Comparison of ENCODE assay signal across 12 cellular contexts in the genomic region with DNA sequence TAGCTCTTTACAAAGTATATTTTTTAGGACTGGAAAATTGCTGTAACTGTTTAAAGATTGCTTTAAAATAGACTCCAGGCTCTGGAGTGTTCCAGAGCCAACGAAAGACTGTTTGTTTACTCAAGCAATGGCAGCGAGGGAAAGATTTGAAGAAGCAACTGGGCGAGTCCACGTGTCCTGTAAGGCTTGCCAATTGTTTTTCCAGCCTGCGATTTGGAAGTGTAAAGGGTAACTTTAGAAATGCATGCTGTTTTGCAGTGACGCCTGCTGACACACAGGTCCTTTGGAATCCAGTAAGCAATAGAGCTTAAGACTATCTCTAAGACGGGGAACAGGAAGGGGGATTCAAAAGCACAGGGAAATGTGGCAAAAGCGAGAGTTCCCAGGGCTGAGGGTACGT. TPM values are rescaled to one million over a fixed set of nuclear protein-coding genes. Genes with fewer than 3 reads are reported as not detected.
DNase-seq lines count a peak whose midpoint lies in the region; ATAC-seq and TF ChIP-seq lines count a peak whose summit lies in the region.
"Had no signal": no experiment of that assay in that cellular context is flagged by ENCODE, and none has a peak within 500 bp of the region (broad histone marks: within the 10 kb centered on the region; RNA-seq: fewer than 3 reads in every experiment).

No MANE protein-coding gene starts in this region.

- no peak overlapping the region for H3K27ac ChIP-seq in SJCRH30
- peak overlapping the region; percentile 12 to 88 (median 64) for H3K27ac ChIP-seq in heart left ventricle
- H3K27ac ChIP-seq: BLaER1 treated with 17β-estradiol and CSF1 and Interleukin-3, amounts not matched to agents 10 nM and 100 nM; foreskin keratinocyte had no signal

- no peak for DNase-seq in Caco-2
- peak; percentile 38 to 65 for DNase-seq in SJCRH30
- DNase-seq in heart left ventricle: peak in 2 of 5 donors; percentile 41 to 48
- no peak for DNase-seq in osteocyte (ENCODE audit: extremely low spot score, unreplicated experiment)
- no peak for DNase-seq in activated gamma-delta T cell (lab: John Stamatoyannopoulos, UW)
- DNase-seq in HK-2 (ENCODE audit: unreplicated experiment): no peak
- no peak for DNase-seq in ACHN
- DNase-seq: foreskin keratinocyte had no signal

- H3K4me3 Mint-ChIP-seq in Caco-2 (ENCODE audit: unreplicated experiment): peak overlapping the region; percentile 10
- H3K4me3 Mint-ChIP-seq in osteocyte (ENCODE audit: unreplicated experiment): peak overlapping the region; percentile 0
- H3K4me3 Mint-ChIP-seq: activated naive CD4-positive, alpha-beta T cell treated with anti-CD3 and anti-CD28 coated beads, Interleukin-2, amount 50 U/mL, for 24 hours had no signal

- H3K9me3 ChIP-seq in Caco-2: no peaks in the 10 kb centered on the region
- H3K9me3 ChIP-seq in SJCRH30 (replicated peaks): no peaks in the 10 kb centered on the region
- H3K9me3 ChIP-seq in heart left ventricle: no peaks in the 10 kb centered on the region
- H3K9me3 ChIP-seq: BLaER1 treated with 17β-estradiol and CSF1 and Interleukin-3, amounts not matched to agents 10 nM and 100 nM had no signal

- H3K9me3 Mint-ChIP-seq in Caco-2 (ENCODE audit: unreplicated experiment): no peaks in the 10 kb centered on the region
- no peaks in the 10 kb centered on the region for H3K9me3 Mint-ChIP-seq in osteocyte (ENCODE audit: unreplicated experiment)
- H3K9me3 Mint-ChIP-seq: activated naive CD4-positive, alpha-beta T cell treated with anti-CD3 and anti-CD28 coated beads, Interleukin-2, amount 50 U/mL, for 24 hours; neural crest cell had no signal

- H3K27me3 ChIP-seq in Caco-2 (replicated peaks; ENCODE audit: control insufficient read depth, insufficient read depth, low read length) (no peaks in the 10 kb centered on the region), SJCRH30 (no peaks in the 10 kb centered on the region), heart left ventricle (no peaks in the 10 kb centered on the region)
- H3K27me3 ChIP-seq: BLaER1 treated with 17β-estradiol and CSF1 and Interleukin-3, amounts not matched to agents 10 nM and 100 nM had no signal

- in situ Hi-C loops in ACHN (cut with HindIII; ENCODE audit: low pct_ligation_motif_present, low pct_unique_long_range_greater_than_20kb, low sequenced_read_pairs): no loop called here

- POLR2A ChIA-PET in Caco-2 (lab: Charles Lee): interaction anchor here (0.7 to 1.0 kb wide), 2 partner anchors 24 to 26 kb away, joined by 3 read pairs; no protein-coding TSS in a partner anchor

- H3K27ac Mint-ChIP-seq in Caco-2 (ENCODE audit: unreplicated experiment): peak overlapping the region; percentile 33
- H3K27ac Mint-ChIP-seq in osteocyte (ENCODE audit: unreplicated experiment): peak overlapping the region; percentile 76

- no peaks in the 10 kb centered on the region for H3K36me3 ChIP-seq in Caco-2 (ENCODE audit: control insufficient read depth, insufficient read depth, low read length)
- no peaks in the 10 kb centered on the region for H3K36me3 ChIP-seq in SJCRH30
- H3K36me3 ChIP-seq in heart left ventricle: no peaks in the 10 kb centered on the region
- H3K36me3 ChIP-seq: BLaER1 treated with 17β-estradiol and CSF1 and Interleukin-3, amounts not matched to agents 10 nM and 100 nM had no signal

- CTCF ChIA-PET in Caco-2 (lab: Charles Lee): interaction anchor here (1.4 kb wide), 1 partner anchor 68 kb away, joined by 10 read pairs; no protein-coding TSS in a partner anchor

- H3K4me1 ChIP-seq in Caco-2: peaks cover 14% of the 10 kb centered on the region
- peaks cover 7% of the 10 kb centered on the region for H3K4me1 ChIP-seq in SJCRH30
- H3K4me1 ChIP-seq in heart left ventricle: peaks cover 0 to 40% (median 18%) of the 10 kb centered on the region in 12 donors
- H3K4me1 ChIP-seq: BLaER1 treated with 17β-estradiol and CSF1 and Interleukin-3, amounts not matched to agents 10 nM and 100 nM; foreskin keratinocyte had no signal

- ATAC-seq in heart left ventricle (peak; percentile 53 to 74 (median 64)), GM21723 (IDR thresholded peaks at IDR 0.05; ENCODE audit: unreplicated experiment) (no peak)
- ATAC-seq: foreskin keratinocyte had no signal

- H3K36me3 Mint-ChIP-seq in Caco-2 (ENCODE audit: insufficient read depth, unreplicated experiment) (no peaks in the 10 kb centered on the region), osteocyte (ENCODE audit: unreplicated experiment) (no peaks in the 10 kb centered on the region)
- H3K36me3 Mint-ChIP-seq: activated naive CD4-positive, alpha-beta T cell treated with anti-CD3 and anti-CD28 coated beads, Interleukin-2, amount 50 U/mL, for 24 hours had no signal

- TF ChIP-seq CTCF in Caco-2 (IDR thresholded peaks at IDR 0.05; ENCODE audit: insufficient read depth in 1 of 2, low read depth in 1 of 2, low read length in 1 of 2, severe bottlenecking in 1 of 2, unreplicated experiment in 1 of 2): no peak
- TF ChIP-seq CTCF in heart left ventricle (IDR thresholded peaks at IDR 0.05): peak in 1 of 12 donors; percentile 15
- TF ChIP-seq CTCF in osteocyte (IDR thresholded peaks at IDR 0.05): no peak

- no TSS peak for BruUV-seq in Caco-2 (replicated peaks; lab: Mats Ljungman, UMichigan)

- no peak overlapping the region for H3K4me3 ChIP-seq in Caco-2 (ENCODE audit: low read depth, low read length)
- H3K4me3 ChIP-seq in SJCRH30: peak overlapping the region; percentile 22
- peak overlapping the region in 1 of 12 donors; percentile 3 for H3K4me3 ChIP-seq in heart left ventricle
- H3K4me3 ChIP-seq: BLaER1 treated with 17β-estradiol and CSF1 and Interleukin-3, amounts not matched to agents 10 nM and 100 nM had no signal

- H3K4me1 Mint-ChIP-seq in Caco-2 (ENCODE audit: low read depth, unreplicated experiment) (peaks cover 24% of the 10 kb centered on the region), osteocyte (ENCODE audit: unreplicated experiment) (peaks cover 11% of the 10 kb centered on the region)
- H3K4me1 Mint-ChIP-seq: activated naive CD4-positive, alpha-beta T cell treated with anti-CD3 and anti-CD28 coated beads, Interleukin-2, amount 50 U/mL, for 24 hours had no signal

- intact Hi-C loops in Caco-2 (cut with micrococcal nuclease; ENCODE audit: unreplicated experiment) (no loop called here), heart left ventricle (cut with DNase I) (loop anchor here in 3 of 10 donors (5.0 to 10.0 kb wide), 3 partner anchors 67 to 117 kb away; a partner anchor contains a TSS)

- TF ChIP-seq POLR2A in heart left ventricle (IDR thresholded peaks at IDR 0.05): no peak

- WGBS in heart left ventricle, 4 donors: 15 to 20% (median 18%) methylated on average over 9 of the region's 9 CpGs

- H3K27me3 Mint-ChIP-seq in Caco-2 (ENCODE audit: insufficient read depth, unreplicated experiment) (no peaks in the 10 kb centered on the region), osteocyte (ENCODE audit: unreplicated experiment) (peaks cover 8% of the 10 kb centered on the region)

RNA-seq across cellular contexts. Expression of a gene that starts 55.8 kb away (rescaled TPM):
- total RNA-seq in Caco-2 (2022) (98.5 and 117 TPM in 2 replicates), heart left ventricle (100 to 1,000 TPM; 225 to 456 (median 334) TPM), osteocyte (64.2 and 65.5 TPM in 2 replicates)
- total RNA-seq in SJCRH30 (2014; rRNA removed; shearing (Covaris generic)): 25.9 and 30.5 TPM in 2 replicates
- polyA plus RNA-seq in heart left ventricle: 100 to 1,000 TPM in 1 of 2 donors, 10 to 100 TPM in 1; 96.7 to 239 TPM

Comparison
In these comparisons a context has a peak if more than half of its experiments do, and no peak if none do; other contexts are left out.
1. DNase-seq: peak in SJCRH30 (2 of 2); none in Caco-2 (0 of 2), osteocyte (single experiment), activated gamma-delta T cell (single experiment), HK-2 (single experiment) and ACHN (single experiment).